Comparison of ENCODE assay signal across 17 cellular contexts in genomic region chr9:117929873-117930272, GRCh38.
DNase-seq lines count a peak whose midpoint lies in the region; ATAC-seq and TF ChIP-seq lines count a peak whose summit lies in the region.
"Had no signal": no experiment of that assay in that cellular context is flagged by ENCODE, and none has a peak within 500 bp of the region (broad histone marks: within the 10 kb centered on the region; RNA-seq: fewer than 3 reads in every experiment).

No MANE protein-coding gene starts in this region.

- H3K27me3 Mint-ChIP-seq in WTC11 (ENCODE audit: low read depth), result no peaks in the 10 kb centered on the region

- no peak for ATAC-seq in WTC11
- ATAC-seq in GM21360 (IDR thresholded peaks at IDR 0.05; ENCODE audit: unreplicated experiment), result no peak
- ATAC-seq: activated naive CD4-positive, alpha-beta T cell treated with anti-CD3 and anti-CD28 coated beads, Interleukin-2, amount 50 U/mL, for 72 hours; CD8-positive, alpha-beta T cell; effector memory CD8-positive, alpha-beta T cell; left lung; Panc1 had no signal

- H3K9me3 Mint-ChIP-seq in WTC11, result no peaks in the 10 kb centered on the region
- H3K9me3 Mint-ChIP-seq: CD8-positive, alpha-beta T cell; effector memory CD8-positive, alpha-beta T cell; neural progenitor cell had no signal

- H3K4me1 Mint-ChIP-seq in WTC11, result peaks cover 6% of the 10 kb centered on the region; the same call in 1 of the 2 replicates

- DNase-seq in Ammon's horn (ENCODE audit: low spot score) (peak; percentile 3), DMS53 treated with DMSO at 0.1 percent for 48 hours (lab: John Stamatoyannopoulos, UW; ENCODE audit: unreplicated experiment) (peak; percentile 24), NCI-H2196 treated with DMSO at 0.1 percent for 48 hours (lab: John Stamatoyannopoulos, UW; ENCODE audit: unreplicated experiment) (peak; percentile 2), kidney tubule cell (ENCODE audit: low spot score) (peak; percentile 20), WTC11 (ENCODE audit: low spot score) (no peak), glomerular visceral epithelial cell (ENCODE audit: extremely low spot score) (no peak)
- DNase-seq: CD8-positive, alpha-beta T cell; effector memory CD8-positive, alpha-beta T cell; GF-D8; left lung; NCI-H1694 treated with DMSO at 0.1 percent for 48 hours; NCI-H524 treated with DMSO at 0.1 percent for 48 hours; T-helper 9 cell had no signal

- no peaks in the 10 kb centered on the region for H3K36me3 Mint-ChIP-seq in WTC11
- H3K36me3 Mint-ChIP-seq: activated naive CD4-positive, alpha-beta T cell treated with anti-CD3 and anti-CD28 coated beads, Interleukin-2, amount 50 U/mL, for 72 hours; CD8-positive, alpha-beta T cell; neural progenitor cell had no signal

- TF ChIP-seq CTCF in WTC11 (IDR thresholded peaks at IDR 0.05), result no peak

- POLR2A ChIA-PET in WTC11 (lab: Charles Lee), result no interaction called here

- no peak overlapping the region for H3K27ac Mint-ChIP-seq in WTC11
- H3K27ac Mint-ChIP-seq: activated naive CD4-positive, alpha-beta T cell treated with anti-CD3 and anti-CD28 coated beads, Interleukin-2, amount 50 U/mL, for 72 hours; CD8-positive, alpha-beta T cell; effector memory CD8-positive, alpha-beta T cell; neural progenitor cell had no signal

- CTCF ChIA-PET in WTC11 (lab: Charles Lee), result no interaction called here

- no peak overlapping the region for H3K4me3 Mint-ChIP-seq in WTC11
- H3K4me3 Mint-ChIP-seq: CD8-positive, alpha-beta T cell; effector memory CD8-positive, alpha-beta T cell; neural progenitor cell had no signal

TF ChIP-seq in WTC11, 78 proteins besides CTCF, POLR2A, EP300 and RAD21:
- TF ChIP-seq FOXJ3 (CRISPR knock-in tag; IDR thresholded peaks at IDR 0.05; ENCODE audit: borderline replicate concordance) (no peak), JAZF1 (CRISPR knock-in tag; IDR thresholded peaks at IDR 0.05) (no peak), CREB1 (CRISPR knock-in tag; IDR thresholded peaks at IDR 0.05) (no peak), ZNF138 (CRISPR knock-in tag; conservative IDR thresholded peaks at IDR 0.05) (no peak), ZNF317 (CRISPR knock-in tag; IDR thresholded peaks at IDR 0.05; ENCODE audit: borderline replicate concordance, low read depth) (no peak), RELA (CRISPR knock-in tag; IDR thresholded peaks at IDR 0.05; ENCODE audit: borderline replicate concordance) (no peak), EMX1 (CRISPR knock-in tag; IDR thresholded peaks at IDR 0.05) (no peak), ZNF425 (CRISPR knock-in tag; conservative IDR thresholded peaks at IDR 0.05) (no peak)

Comparison
In these comparisons a context has a peak if more than half of its experiments do, and no peak if none do; other contexts are left out.
1. DNase-seq: peak in Ammon's horn (single experiment), DMS53 treated with DMSO at 0.1 percent for 48 hours (single experiment), NCI-H2196 treated with DMSO at 0.1 percent for 48 hours (single experiment) and kidney tubule cell (single experiment); none in WTC11 (single experiment) and glomerular visceral epithelial cell (single experiment).